In genomic region chr19:49038557-49039276, GRCh38 we compare ENCODE assay signal across 16 cellular contexts. TPM values are rescaled to one million over a fixed set of nuclear protein-coding genes. Genes with fewer than 3 reads are reported as not detected.
A peak's percentile ranks its signal among the peaks of the same experiment; 100 is the strongest.
DNase-seq lines count a peak whose midpoint lies in the region; ATAC-seq, FAIRE-seq and TF ChIP-seq lines count a peak whose summit lies in the region.
"Not testable (repeated sequence)": the region's sequence is repeated elsewhere in the genome, so short reads cannot be mapped to it uniquely, and the experiment has no call there.
"Had no signal": no experiment of that assay in that cellular context is flagged by ENCODE, and none has a peak within 500 bp of the region (broad histone marks: within the 10 kb centered on the region; RNA-seq: fewer than 3 reads in every experiment).

No MANE protein-coding gene starts in this region.

- not testable (repeated sequence) for TF ChIP-seq RAD21 in HepG2 (CRISPR knock-in tag; IDR thresholded peaks at IDR 0.05)

- TF ChIP-seq CTCF in choroid plexus epithelial cell (conservative IDR thresholded peaks at IDR 0.05; ENCODE audit: low read depth, low read length); HepG2 (CRISPR knock-in tag; IDR thresholded peaks at IDR 0.05): not testable (repeated sequence)

- peak overlapping the region; percentile 65 for H3K27ac ChIP-seq in GM23248
- H3K27ac ChIP-seq in HepG2 (ENCODE audit: extremely low read length, insufficient read depth, low read length), result not testable (repeated sequence)

- not testable (repeated sequence) for H3F3A ChIP-seq in GM23248 (ENCODE audit: insufficient read depth)

- not testable (repeated sequence) for H3K4me1 ChIP-seq in GM23248 (ENCODE audit: insufficient read depth); HepG2 (ENCODE audit: insufficient read depth, low read length)

- DNase-seq in ACHN, result peak; percentile 77
- DNase-seq in GM23248, result peak; percentile 87
- DNase-seq in MG63, result peak; percentile 81
- peak; percentile 65 for DNase-seq in choroid plexus epithelial cell (ENCODE audit: low read depth)
- DNase-seq in HepG2 (ENCODE audit: low spot score), result peak; percentile 26

- in situ Hi-C loops in ACHN (cut with HindIII; ENCODE audit: low pct_ligation_motif_present, low pct_unique_long_range_greater_than_20kb, low sequenced_read_pairs); GM23248 (cut with MboI); HepG2 (cut with HindIII; ENCODE audit: extremely low pct_ligation_motif_present, low pct_unique_long_range_greater_than_20kb): not testable (repeated sequence)

- H2AFZ ChIP-seq in GM23248; HepG2 (ENCODE audit: low read length): not testable (repeated sequence)

- H3K4me2 ChIP-seq in GM23248 (ENCODE audit: unreplicated experiment); HepG2 (ENCODE audit: low read depth, low read length): not testable (repeated sequence)

- POLR2A ChIA-PET in HepG2 (lab: Yijun Ruan, JAX), result not testable (repeated sequence)

- H3K79me2 ChIP-seq in GM23248 (ENCODE audit: insufficient read depth); HepG2 (ENCODE audit: insufficient read depth, low read length): not testable (repeated sequence)

- CTCF ChIA-PET in HepG2 (lab: Yijun Ruan, JAX; ENCODE audit: low intra/inter-chr PET ratio, low total read pairs), result not testable (repeated sequence)

- not testable (repeated sequence) for H3K9me3 ChIP-seq in GM23248 (ENCODE audit: low read depth); MG63; HepG2 (ENCODE audit: low read length)

- not testable (repeated sequence) for BruUV-seq in HepG2 (replicated peaks; lab: Mats Ljungman, UMichigan)

- not testable (repeated sequence) for H3K4me3 ChIP-seq in GM23248; MG63; choroid plexus epithelial cell (ENCODE audit: low read depth, low read length); HepG2 (replicated peaks in 1 of 3; ENCODE audit: insufficient read depth in 1 of 3, low read depth in 2 of 3, low read length in 3 of 3)

- H3K36me3 ChIP-seq in GM23248 (ENCODE audit: low read depth); MG63; HepG2 (replicated peaks in 1 of 2; ENCODE audit: control insufficient read depth in 1 of 2, insufficient read depth in 2 of 2, low read length in 2 of 2): not testable (repeated sequence)

- not testable (repeated sequence) for TF ChIP-seq POLR2A in HepG2 (IDR thresholded peaks at IDR 0.05; ENCODE audit: insufficient read depth in 1 of 2, low read depth in 2 of 2, low read length in 2 of 2)

- not testable (repeated sequence) for FAIRE-seq in HepG2 (lab: Jason Lieb, UNC)

- H4K20me1 ChIP-seq in GM23248 (ENCODE audit: insufficient read depth); HepG2 (ENCODE audit: insufficient read depth, low read length): not testable (repeated sequence)

- H3K9ac ChIP-seq in GM23248, result peak overlapping the region; percentile 35; the same call in 1 of the 2 replicates
- not testable (repeated sequence) for H3K9ac ChIP-seq in HepG2 (ENCODE audit: insufficient read depth, low read depth, low read length)

- ATAC-seq in SK-N-SH treated with all-trans-retinoic acid at 6 μM for 48 hours (peak; percentile 78), HepG2 (peak; percentile 69; the same call in 2 of the 3 replicates)

- H3K9me2 ChIP-seq in GM23248 (ENCODE audit: insufficient read depth), result not testable (repeated sequence)

- intact Hi-C loops in HepG2 (cut with micrococcal nuclease; ENCODE audit: unreplicated experiment), result not testable (repeated sequence)

- WGBS in GM23248 (ENCODE audit: low coverage in 1 of 2, low lambda C conversion rate in 2 of 2, missing lambda C conversion rate in 2 of 2), 2 experiments, result 41 to 51% methylated on average over 20 to 26 of the region's 26 CpGs
- 4% methylated on average over 11 of the region's 26 CpGs for WGBS in HepG2 (ENCODE audit: low lambda C conversion rate)

- H3K27me3 ChIP-seq in GM23248 (replicated peaks; ENCODE audit: insufficient read depth); MG63; HepG2 (ENCODE audit: control insufficient read depth in 1 of 2, insufficient read depth in 2 of 2, low read length in 2 of 2): not testable (repeated sequence)

- not testable (repeated sequence) for TF ChIP-seq EP300 in HepG2 (IDR thresholded peaks at IDR 0.05; ENCODE audit: low read depth in 2 of 2, low read length in 2 of 2); HepG2 (CRISPR knock-in tag; IDR thresholded peaks at IDR 0.05; ENCODE audit: borderline replicate concordance)

RNA-seq across cellular contexts. Expression of gene CGB1, which starts 2.0 kb away (rescaled TPM):
- 3.2 and 4.2 TPM in 2 replicates for total RNA-seq in GM23248 (2014; rRNA removed; shearing (Covaris generic))
- polyA plus RNA-seq in GM23248 (2016; fragmentation: Nextera tagmentation; extraction: Ambion mirVana), result 1.3 TPM in 1 of 2 replicates, not detected in the other
- total RNA-seq in MG63 (2014; rRNA removed; shearing (Covaris generic); ENCODE audit: low replicate concordance), result not detected in 2 replicates
- total RNA-seq in HepG2 (2016; rRNA removed; fragmentation: Illumina TruSeq; extraction: Trizol), result not detected in 2 replicates
- total RNA-seq in HepG2 (2016; cell fraction: cytosol; rRNA removed; fragmentation: Illumina TruSeq; extraction: Trizol; ENCODE audit: low read depth), result not detected in 2 replicates
- not detected in 2 replicates for total RNA-seq in HepG2 (2016; cell fraction: insoluble cytoplasmic fraction; rRNA removed; fragmentation: Illumina TruSeq; extraction: Trizol)
- not detected in 2 replicates for total RNA-seq in HepG2 (2016; cell fraction: membrane; rRNA removed; fragmentation: Illumina TruSeq; extraction: Trizol)
- total RNA-seq in HepG2 (2016; cell fraction: nucleus; rRNA removed; fragmentation: Illumina TruSeq; extraction: Trizol), result not detected in 2 replicates
- not detected in 2 replicates for polyA plus RNA-seq in HepG2 (2011; rRNA removed)
- polyA plus RNA-seq in HepG2 (2011; cell fraction: cytosol; rRNA removed), result not detected in 2 replicates
- polyA plus RNA-seq in HepG2 (2011; cell fraction: nucleus; rRNA removed), result not detected in 2 replicates
- not detected in 2 replicates for polyA plus RNA-seq in HepG2 (2012)
- polyA plus RNA-seq in HepG2 (2016; cell fraction: cytosol; fragmentation: Illumina TruSeq; extraction: Trizol; ENCODE audit: low read depth), result not detected in 2 replicates
- polyA plus RNA-seq in HepG2 (2016; cell fraction: insoluble cytoplasmic fraction; fragmentation: Illumina TruSeq; extraction: Trizol; ENCODE audit: low read depth), result not detected in 2 replicates
- not detected in 2 replicates for polyA plus RNA-seq in HepG2 (2016; cell fraction: membrane; fragmentation: Illumina TruSeq; extraction: Trizol; ENCODE audit: low read depth)
- polyA plus RNA-seq in HepG2 (2016; cell fraction: nucleus; fragmentation: Illumina TruSeq; extraction: Trizol; ENCODE audit: insufficient read depth, low read depth), result not detected in 2 replicates
- not detected in 2 replicates for polyA minus RNA-seq in HepG2 (2011; rRNA and poly(A)+ RNA removed; ENCODE audit: low replicate concordance)
- not detected in 2 replicates for polyA minus RNA-seq in HepG2 (2011; cell fraction: cytosol; rRNA and poly(A)+ RNA removed)
- not detected in 2 replicates for polyA minus RNA-seq in HepG2 (2011; cell fraction: nucleus; rRNA and poly(A)+ RNA removed)
- total RNA-seq: activated CD8-positive, alpha-beta memory T cell treated with anti-CD3 and anti-CD28 coated beads, Interleukin-2, amount 10 ng/mL, durations not matched to agents 7 days and 5 days; activated T-helper 1 cell treated with anti-CD3 and anti-CD28 coated beads, Interleukin-12 subunit alpha, Interleukin-12 subunit beta, Interleukin-2, Interleukin-4 antibody, amounts not matched to agents 30 ng/mL and 10 ng/mL and 1 ng/mL, durations not matched to agents 14 hours and 24 hours and 36 hours; ascending aorta; esophagus squamous epithelium; GM12878; left lung; right lobe of liver; T-helper 1 cell treated with Interleukin-12 subunit alpha and Interleukin-12 subunit beta and Interleukin-4 antibody, amounts not matched to agents 30 ng/mL and 1 ng/mL, for 36 hours; uterus had no signal
- polyA plus RNA-seq: CD14-positive monocyte, GM12878 had no signal

RNA-seq across cellular contexts. Expression of gene CGB5, which starts 4.9 kb away (rescaled TPM):
- total RNA-seq in GM23248 (2014; rRNA removed; shearing (Covaris generic)), result not detected in 2 replicates
- polyA plus RNA-seq in GM23248 (2016; fragmentation: Nextera tagmentation; extraction: Ambion mirVana) (1.3 and 1.7 TPM in 2 replicates), HepG2 (2011; rRNA removed) (not detected in 2 replicates)
- total RNA-seq in MG63 (2014; rRNA removed; shearing (Covaris generic); ENCODE audit: low replicate concordance), result not detected in 2 replicates
- not detected in 2 replicates for total RNA-seq in HepG2 (2016; rRNA removed; fragmentation: Illumina TruSeq; extraction: Trizol)
- total RNA-seq in HepG2 (2016; cell fraction: cytosol; rRNA removed; fragmentation: Illumina TruSeq; extraction: Trizol; ENCODE audit: low read depth), result not detected in 2 replicates
- not detected in 2 replicates for total RNA-seq in HepG2 (2016; cell fraction: insoluble cytoplasmic fraction; rRNA removed; fragmentation: Illumina TruSeq; extraction: Trizol)
- total RNA-seq in HepG2 (2016; cell fraction: membrane; rRNA removed; fragmentation: Illumina TruSeq; extraction: Trizol), result not detected in 2 replicates
- not detected in 2 replicates for total RNA-seq in HepG2 (2016; cell fraction: nucleus; rRNA removed; fragmentation: Illumina TruSeq; extraction: Trizol)
- polyA plus RNA-seq in HepG2 (2011; cell fraction: cytosol; rRNA removed), result not detected in 2 replicates
- not detected in 2 replicates for polyA plus RNA-seq in HepG2 (2011; cell fraction: nucleus; rRNA removed)
- polyA plus RNA-seq in HepG2 (2012), result not detected in 2 replicates
- polyA plus RNA-seq in HepG2 (2016; cell fraction: cytosol; fragmentation: Illumina TruSeq; extraction: Trizol; ENCODE audit: low read depth), result not detected in 2 replicates
- polyA plus RNA-seq in HepG2 (2016; cell fraction: insoluble cytoplasmic fraction; fragmentation: Illumina TruSeq; extraction: Trizol; ENCODE audit: low read depth), result not detected in 2 replicates
- not detected in 2 replicates for polyA plus RNA-seq in HepG2 (2016; cell fraction: membrane; fragmentation: Illumina TruSeq; extraction: Trizol; ENCODE audit: low read depth)
- polyA plus RNA-seq in HepG2 (2016; cell fraction: nucleus; fragmentation: Illumina TruSeq; extraction: Trizol; ENCODE audit: insufficient read depth, low read depth), result not detected in 2 replicates
- not detected in 2 replicates for polyA minus RNA-seq in HepG2 (2011; rRNA and poly(A)+ RNA removed; ENCODE audit: low replicate concordance)
- not detected in 2 replicates for polyA minus RNA-seq in HepG2 (2011; cell fraction: cytosol; rRNA and poly(A)+ RNA removed)
- not detected in 2 replicates for polyA minus RNA-seq in HepG2 (2011; cell fraction: nucleus; rRNA and poly(A)+ RNA removed)
- total RNA-seq: activated CD8-positive, alpha-beta memory T cell treated with anti-CD3 and anti-CD28 coated beads, Interleukin-2, amount 10 ng/mL, durations not matched to agents 7 days and 5 days; activated T-helper 1 cell treated with anti-CD3 and anti-CD28 coated beads, Interleukin-12 subunit alpha, Interleukin-12 subunit beta, Interleukin-2, Interleukin-4 antibody, amounts not matched to agents 30 ng/mL and 10 ng/mL and 1 ng/mL, durations not matched to agents 14 hours and 24 hours and 36 hours; ascending aorta; GM12878; right lobe of liver; T-helper 1 cell treated with Interleukin-12 subunit alpha and Interleukin-12 subunit beta and Interleukin-4 antibody, amounts not matched to agents 30 ng/mL and 1 ng/mL, for 36 hours; uterus had no signal
- polyA plus RNA-seq: CD14-positive monocyte, GM12878 had no signal

RNA-seq across cellular contexts. Expression of gene CGB2, which starts 7.0 kb away (rescaled TPM):
- total RNA-seq in GM23248 (2014; rRNA removed; shearing (Covaris generic)), result not detected in 2 replicates
- 0.75 TPM in 1 of 2 replicates, not detected in the other for polyA plus RNA-seq in GM23248 (2016; fragmentation: Nextera tagmentation; extraction: Ambion mirVana)
- not detected in 2 replicates for total RNA-seq in MG63 (2014; rRNA removed; shearing (Covaris generic); ENCODE audit: low replicate concordance)
- not detected in 2 replicates for total RNA-seq in HepG2 (2016; rRNA removed; fragmentation: Illumina TruSeq; extraction: Trizol)
- total RNA-seq in HepG2 (2016; cell fraction: cytosol; rRNA removed; fragmentation: Illumina TruSeq; extraction: Trizol; ENCODE audit: low read depth), result not detected in 2 replicates
- total RNA-seq in HepG2 (2016; cell fraction: insoluble cytoplasmic fraction; rRNA removed; fragmentation: Illumina TruSeq; extraction: Trizol), result not detected in 2 replicates
- total RNA-seq in HepG2 (2016; cell fraction: membrane; rRNA removed; fragmentation: Illumina TruSeq; extraction: Trizol), result not detected in 2 replicates
- not detected in 2 replicates for total RNA-seq in HepG2 (2016; cell fraction: nucleus; rRNA removed; fragmentation: Illumina TruSeq; extraction: Trizol)
- polyA plus RNA-seq in HepG2 (2011; rRNA removed), result not detected in 2 replicates
- not detected in 2 replicates for polyA plus RNA-seq in HepG2 (2011; cell fraction: cytosol; rRNA removed)
- polyA plus RNA-seq in HepG2 (2011; cell fraction: nucleus; rRNA removed), result not detected in 2 replicates
- polyA plus RNA-seq in HepG2 (2012), result not detected in 2 replicates
- not detected in 2 replicates for polyA plus RNA-seq in HepG2 (2016; cell fraction: cytosol; fragmentation: Illumina TruSeq; extraction: Trizol; ENCODE audit: low read depth)
- not detected in 2 replicates for polyA plus RNA-seq in HepG2 (2016; cell fraction: insoluble cytoplasmic fraction; fragmentation: Illumina TruSeq; extraction: Trizol; ENCODE audit: low read depth)
- polyA plus RNA-seq in HepG2 (2016; cell fraction: membrane; fragmentation: Illumina TruSeq; extraction: Trizol; ENCODE audit: low read depth), result not detected in 2 replicates
- polyA plus RNA-seq in HepG2 (2016; cell fraction: nucleus; fragmentation: Illumina TruSeq; extraction: Trizol; ENCODE audit: insufficient read depth, low read depth), result not detected in 2 replicates
- not detected in 2 replicates for polyA minus RNA-seq in HepG2 (2011; rRNA and poly(A)+ RNA removed; ENCODE audit: low replicate concordance)
- polyA minus RNA-seq in HepG2 (2011; cell fraction: cytosol; rRNA and poly(A)+ RNA removed), result not detected in 2 replicates
- not detected in 2 replicates for polyA minus RNA-seq in HepG2 (2011; cell fraction: nucleus; rRNA and poly(A)+ RNA removed)
- total RNA-seq: activated CD8-positive, alpha-beta memory T cell treated with anti-CD3 and anti-CD28 coated beads, Interleukin-2, amount 10 ng/mL, durations not matched to agents 7 days and 5 days; activated T-helper 1 cell treated with anti-CD3 and anti-CD28 coated beads, Interleukin-12 subunit alpha, Interleukin-12 subunit beta, Interleukin-2, Interleukin-4 antibody, amounts not matched to agents 30 ng/mL and 10 ng/mL and 1 ng/mL, durations not matched to agents 14 hours and 24 hours and 36 hours; ascending aorta; esophagus squamous epithelium; GM12878; left lung; right lobe of liver; T-helper 1 cell treated with Interleukin-12 subunit alpha and Interleukin-12 subunit beta and Interleukin-4 antibody, amounts not matched to agents 30 ng/mL and 1 ng/mL, for 36 hours; uterus had no signal
- polyA plus RNA-seq: CD14-positive monocyte had no signal

RNA-seq across cellular contexts. Expression of gene CGB8, which starts 10.2 kb away (rescaled TPM):
- total RNA-seq in GM23248 (2014; rRNA removed; shearing (Covaris generic)), result 4.5 TPM in 1 of 2 replicates, not detected in the other
- 1.9 and 2.0 TPM in 2 replicates for polyA plus RNA-seq in GM23248 (2016; fragmentation: Nextera tagmentation; extraction: Ambion mirVana)
- not detected in 2 replicates for total RNA-seq in MG63 (2014; rRNA removed; shearing (Covaris generic); ENCODE audit: low replicate concordance)
- not detected in 2 replicates for total RNA-seq in HepG2 (2016; rRNA removed; fragmentation: Illumina TruSeq; extraction: Trizol)
- not detected in 2 replicates for total RNA-seq in HepG2 (2016; cell fraction: cytosol; rRNA removed; fragmentation: Illumina TruSeq; extraction: Trizol; ENCODE audit: low read depth)
- total RNA-seq in HepG2 (2016; cell fraction: insoluble cytoplasmic fraction; rRNA removed; fragmentation: Illumina TruSeq; extraction: Trizol), result not detected in 2 replicates
- not detected in 2 replicates for total RNA-seq in HepG2 (2016; cell fraction: membrane; rRNA removed; fragmentation: Illumina TruSeq; extraction: Trizol)
- total RNA-seq in HepG2 (2016; cell fraction: nucleus; rRNA removed; fragmentation: Illumina TruSeq; extraction: Trizol), result not detected in 2 replicates
- polyA plus RNA-seq in HepG2 (2011; rRNA removed), result not detected in 2 replicates
- not detected in 2 replicates for polyA plus RNA-seq in HepG2 (2011; cell fraction: cytosol; rRNA removed)
- not detected in 2 replicates for polyA plus RNA-seq in HepG2 (2011; cell fraction: nucleus; rRNA removed)
- not detected in 2 replicates for polyA plus RNA-seq in HepG2 (2012)
- polyA plus RNA-seq in HepG2 (2016; cell fraction: cytosol; fragmentation: Illumina TruSeq; extraction: Trizol; ENCODE audit: low read depth), result not detected in 2 replicates
- not detected in 2 replicates for polyA plus RNA-seq in HepG2 (2016; cell fraction: insoluble cytoplasmic fraction; fragmentation: Illumina TruSeq; extraction: Trizol; ENCODE audit: low read depth)
- not detected in 2 replicates for polyA plus RNA-seq in HepG2 (2016; cell fraction: membrane; fragmentation: Illumina TruSeq; extraction: Trizol; ENCODE audit: low read depth)
- not detected in 2 replicates for polyA plus RNA-seq in HepG2 (2016; cell fraction: nucleus; fragmentation: Illumina TruSeq; extraction: Trizol; ENCODE audit: insufficient read depth, low read depth)
- polyA minus RNA-seq in HepG2 (2011; rRNA and poly(A)+ RNA removed; ENCODE audit: low replicate concordance), result not detected in 2 replicates
- polyA minus RNA-seq in HepG2 (2011; cell fraction: cytosol; rRNA and poly(A)+ RNA removed), result not detected in 2 replicates
- polyA minus RNA-seq in HepG2 (2011; cell fraction: nucleus; rRNA and poly(A)+ RNA removed), result not detected in 2 replicates
- total RNA-seq: activated CD8-positive, alpha-beta memory T cell treated with anti-CD3 and anti-CD28 coated beads, Interleukin-2, amount 10 ng/mL, durations not matched to agents 7 days and 5 days; activated T-helper 1 cell treated with anti-CD3 and anti-CD28 coated beads, Interleukin-12 subunit alpha, Interleukin-12 subunit beta, Interleukin-2, Interleukin-4 antibody, amounts not matched to agents 30 ng/mL and 10 ng/mL and 1 ng/mL, durations not matched to agents 14 hours and 24 hours and 36 hours; ascending aorta; esophagus squamous epithelium; GM12878; left lung; right lobe of liver; T-helper 1 cell treated with Interleukin-12 subunit alpha and Interleukin-12 subunit beta and Interleukin-4 antibody, amounts not matched to agents 30 ng/mL and 1 ng/mL, for 36 hours; uterus had no signal
- polyA plus RNA-seq: CD14-positive monocyte, GM12878 had no signal

RNA-seq across cellular contexts. Expression of gene CGB3, which starts 14.6 kb away (rescaled TPM):
- not detected in 2 replicates for total RNA-seq in GM23248 (2014; rRNA removed; shearing (Covaris generic))
- polyA plus RNA-seq in GM23248 (2016; fragmentation: Nextera tagmentation; extraction: Ambion mirVana) (0.76 TPM in 1 of 2 replicates, not detected in the other), HepG2 (2011; rRNA removed) (not detected in 2 replicates)
- not detected in 2 replicates for total RNA-seq in MG63 (2014; rRNA removed; shearing (Covaris generic); ENCODE audit: low replicate concordance)
- not detected in 2 replicates for total RNA-seq in HepG2 (2016; rRNA removed; fragmentation: Illumina TruSeq; extraction: Trizol)
- total RNA-seq in HepG2 (2016; cell fraction: cytosol; rRNA removed; fragmentation: Illumina TruSeq; extraction: Trizol; ENCODE audit: low read depth), result not detected in 2 replicates
- total RNA-seq in HepG2 (2016; cell fraction: insoluble cytoplasmic fraction; rRNA removed; fragmentation: Illumina TruSeq; extraction: Trizol), result not detected in 2 replicates
- not detected in 2 replicates for total RNA-seq in HepG2 (2016; cell fraction: membrane; rRNA removed; fragmentation: Illumina TruSeq; extraction: Trizol)
- not detected in 2 replicates for total RNA-seq in HepG2 (2016; cell fraction: nucleus; rRNA removed; fragmentation: Illumina TruSeq; extraction: Trizol)
- not detected in 2 replicates for polyA plus RNA-seq in HepG2 (2011; cell fraction: cytosol; rRNA removed)
- polyA plus RNA-seq in HepG2 (2011; cell fraction: nucleus; rRNA removed), result 0.31 TPM in 1 of 2 replicates, not detected in the other
- polyA plus RNA-seq in HepG2 (2012), result not detected in 2 replicates
- polyA plus RNA-seq in HepG2 (2016; cell fraction: cytosol; fragmentation: Illumina TruSeq; extraction: Trizol; ENCODE audit: low read depth), result not detected in 2 replicates
- not detected in 2 replicates for polyA plus RNA-seq in HepG2 (2016; cell fraction: insoluble cytoplasmic fraction; fragmentation: Illumina TruSeq; extraction: Trizol; ENCODE audit: low read depth)
- polyA plus RNA-seq in HepG2 (2016; cell fraction: membrane; fragmentation: Illumina TruSeq; extraction: Trizol; ENCODE audit: low read depth), result not detected in 2 replicates
- not detected in 2 replicates for polyA plus RNA-seq in HepG2 (2016; cell fraction: nucleus; fragmentation: Illumina TruSeq; extraction: Trizol; ENCODE audit: insufficient read depth, low read depth)
- polyA minus RNA-seq in HepG2 (2011; rRNA and poly(A)+ RNA removed; ENCODE audit: low replicate concordance), result not detected in 2 replicates
- not detected in 2 replicates for polyA minus RNA-seq in HepG2 (2011; cell fraction: cytosol; rRNA and poly(A)+ RNA removed)
- not detected in 2 replicates for polyA minus RNA-seq in HepG2 (2011; cell fraction: nucleus; rRNA and poly(A)+ RNA removed)
- total RNA-seq: activated CD8-positive, alpha-beta memory T cell treated with anti-CD3 and anti-CD28 coated beads, Interleukin-2, amount 10 ng/mL, durations not matched to agents 7 days and 5 days; activated T-helper 1 cell treated with anti-CD3 and anti-CD28 coated beads, Interleukin-12 subunit alpha, Interleukin-12 subunit beta, Interleukin-2, Interleukin-4 antibody, amounts not matched to agents 30 ng/mL and 10 ng/mL and 1 ng/mL, durations not matched to agents 14 hours and 24 hours and 36 hours; ascending aorta; esophagus squamous epithelium; GM12878; left lung; right lobe of liver; T-helper 1 cell treated with Interleukin-12 subunit alpha and Interleukin-12 subunit beta and Interleukin-4 antibody, amounts not matched to agents 30 ng/mL and 1 ng/mL, for 36 hours; uterus had no signal
- polyA plus RNA-seq: CD14-positive monocyte, GM12878 had no signal

Comparison
In these comparisons a context has a peak if more than half of its experiments do, and no peak if none do; other contexts are left out.
1. DNase-seq: peak in every context shown above with its lines; median percentile 87 in GM23248; 81 in MG63; 77 in ACHN; 65 in choroid plexus epithelial cell; 26 in HepG2.